23 cellular contexts compared by ENCODE assay signal in genomic region chr22:31768422-31769059, GRCh38.
"Had no signal": no experiment of that assay in that cellular context is flagged by ENCODE, and none has a peak within 500 bp of the region (broad histone marks: within the 10 kb centered on the region; RNA-seq: fewer than 3 reads in every experiment).

No MANE protein-coding gene starts in this region.

- H3K4me3 Mint-ChIP-seq: activated CD4-positive, alpha-beta T cell treated with anti-CD3 and anti-CD28 coated beads, Interleukin-2, amount 10 ng/mL, durations not matched to agents 7 days and 5 days; activated CD8-positive, alpha-beta T cell treated with anti-CD3 and anti-CD28 coated beads for 36 hours; activated naive CD8-positive, alpha-beta T cell treated with anti-CD3 and anti-CD28 coated beads, Interleukin-2, amount 10 ng/mL, durations not matched to agents 7 days and 5 days; mesothelial cell of epicardium; natural killer cell; WTC11 had no signal

- H3K79me2 ChIP-seq: hepatocyte had no signal

- H3K4me2 ChIP-seq: hepatocyte had no signal

- H3K4me1 ChIP-seq: left lung, prostate gland, SJSA1, stomach, suprapubic skin, tibial nerve had no signal

- H3K9me3 Mint-ChIP-seq: activated CD4-positive, alpha-beta T cell treated with anti-CD3 and anti-CD28 coated beads, Interleukin-2, amount 10 ng/mL, durations not matched to agents 7 days and 5 days; activated CD8-positive, alpha-beta T cell treated with anti-CD3 and anti-CD28 coated beads for 36 hours; activated naive CD8-positive, alpha-beta T cell treated with anti-CD3 and anti-CD28 coated beads, Interleukin-2, amount 10 ng/mL, durations not matched to agents 7 days and 5 days; mesothelial cell of epicardium; natural killer cell; WTC11 had no signal

- H3K4me1 Mint-ChIP-seq: activated CD4-positive, alpha-beta T cell treated with anti-CD3 and anti-CD28 coated beads, Interleukin-2, amount 10 ng/mL, durations not matched to agents 7 days and 5 days; activated naive CD8-positive, alpha-beta T cell treated with anti-CD3 and anti-CD28 coated beads, Interleukin-2, amount 10 ng/mL, durations not matched to agents 7 days and 5 days; mesothelial cell of epicardium; natural killer cell; WTC11 had no signal

- H2AFZ ChIP-seq: hepatocyte had no signal

- DNase-seq: activated CD4-positive, alpha-beta T cell treated with anti-CD3 and anti-CD28 coated beads, Interleukin-2, amount 10 ng/mL, durations not matched to agents 7 days and 5 days; activated CD8-positive, alpha-beta memory T cell treated with anti-CD3 and anti-CD28 coated beads, Interleukin-2, amount 50 U/mL, for 4 hours; activated CD8-positive, alpha-beta T cell treated with anti-CD3 and anti-CD28 coated beads for 36 hours; activated gamma-delta T cell; activated naive CD8-positive, alpha-beta T cell treated with anti-CD3 and anti-CD28 coated beads, Interleukin-2, amount 10 ng/mL, durations not matched to agents 7 days and 5 days; amygdala; foreskin melanocyte; kidney glomerular epithelial cell; left lung; natural killer cell; stimulated activated CD4-positive, alpha-beta T cell treated with anti-CD3 and anti-CD28 coated beads, Interleukin-2, amount 100 ng/mL, for 48 hours; stimulated activated CD8-positive, alpha-beta memory T cell treated with anti-CD3 and anti-CD28 coated beads, Interleukin-4, amount 100 ng/mL, for 48 hours; stomach; T-helper 1 cell; T-helper 9 cell had no signal

- H3K27ac ChIP-seq: hepatocyte, left lung, prostate gland, SJSA1, stomach, suprapubic skin, tibial nerve had no signal

- ATAC-seq: activated CD8-positive, alpha-beta T cell treated with anti-CD3 and anti-CD28 coated beads for 36 hours; left lung; natural killer cell; WTC11 had no signal

- H3K27me3 ChIP-seq: hepatocyte, left lung, SJSA1, stomach, suprapubic skin, tibial nerve had no signal

- H3K9me3 ChIP-seq: left lung, prostate gland, SJSA1, stomach, suprapubic skin, tibial nerve had no signal

- H3K4me3 ChIP-seq: hepatocyte, left lung, lung, prostate gland, SJSA1, stomach, suprapubic skin, tibial nerve had no signal

- H3K27me3 Mint-ChIP-seq: activated CD4-positive, alpha-beta T cell treated with anti-CD3 and anti-CD28 coated beads, Interleukin-2, amount 10 ng/mL, durations not matched to agents 7 days and 5 days; activated CD8-positive, alpha-beta T cell treated with anti-CD3 and anti-CD28 coated beads for 36 hours; activated naive CD8-positive, alpha-beta T cell treated with anti-CD3 and anti-CD28 coated beads, Interleukin-2, amount 10 ng/mL, durations not matched to agents 7 days and 5 days had no signal

- H3K27ac Mint-ChIP-seq: activated CD4-positive, alpha-beta T cell treated with anti-CD3 and anti-CD28 coated beads, Interleukin-2, amount 10 ng/mL, durations not matched to agents 7 days and 5 days; activated CD8-positive, alpha-beta T cell treated with anti-CD3 and anti-CD28 coated beads for 36 hours; activated naive CD8-positive, alpha-beta T cell treated with anti-CD3 and anti-CD28 coated beads, Interleukin-2, amount 10 ng/mL, durations not matched to agents 7 days and 5 days; mesothelial cell of epicardium; natural killer cell; WTC11 had no signal
